In genomic region chrX:65035451-65035779, GRCh38 we compare ENCODE assay signal across 9 cellular contexts. TPM values are rescaled to one million over a fixed set of nuclear protein-coding genes. Genes with fewer than 3 reads are reported as not detected.
DNase-seq lines count a peak whose midpoint lies in the region; ATAC-seq and TF ChIP-seq lines count a peak whose summit lies in the region.
"Had no signal": no experiment of that assay in that cellular context is flagged by ENCODE, and none has a peak within 500 bp of the region (broad histone marks: within the 10 kb centered on the region; RNA-seq: fewer than 3 reads in every experiment).

No MANE protein-coding gene starts in this region.

- H3K36me3 ChIP-seq in ectodermal cell (ENCODE audit: control insufficient read depth, insufficient read depth, low read length), result no peaks in the 10 kb centered on the region
- H3K36me3 ChIP-seq in aorta (ENCODE audit: control insufficient read depth in 1 of 2, insufficient read depth in 2 of 2, low read length in 1 of 2), result no peaks in the 10 kb centered on the region

- H3K4me1 Mint-ChIP-seq in activated CD8-positive, alpha-beta memory T cell treated with anti-CD3 and anti-CD28 coated beads, Interleukin-2, amount 10 ng/mL, durations not matched to agents 7 days and 5 days, result peaks cover 7% of the 10 kb centered on the region
- H3K4me1 Mint-ChIP-seq in mesothelial cell of epicardium, result peaks cover 9% of the 10 kb centered on the region

- peak overlapping the region; percentile 87 for H3K4me3 Mint-ChIP-seq in activated CD8-positive, alpha-beta memory T cell treated with anti-CD3 and anti-CD28 coated beads, Interleukin-2, amount 10 ng/mL, durations not matched to agents 7 days and 5 days
- H3K4me3 Mint-ChIP-seq in mesothelial cell of epicardium, result peak overlapping the region; percentile 89

- H3K4me1 ChIP-seq in ectodermal cell (ENCODE audit: control insufficient read depth, insufficient read depth, low read length) (no peaks in the 10 kb centered on the region), aorta (ENCODE audit: control insufficient read depth in 1 of 2, insufficient read depth in 2 of 2, low read length in 2 of 2) (peaks cover 0 to 2% of the 10 kb centered on the region in 2 donors)

- ATAC-seq in activated CD8-positive, alpha-beta memory T cell treated with anti-CD3 and anti-CD28 coated beads, Interleukin-2, amount 10 ng/mL, durations not matched to agents 7 days and 5 days, result peak; percentile 46
- ATAC-seq in HG02588 (IDR thresholded peaks at IDR 0.05; ENCODE audit: unreplicated experiment), result peak; percentile 23
- ATAC-seq in aorta (ENCODE audit: low FRiP score), result peak; percentile 66

- H3K4me3 ChIP-seq in ectodermal cell (ENCODE audit: insufficient read depth, low read depth, low read length), result peak overlapping the region; percentile 59
- peak overlapping the region; percentile 24 to 55 for H3K4me3 ChIP-seq in aorta (ENCODE audit: low read length in 2 of 2)

- H3K9me3 ChIP-seq in ectodermal cell (ENCODE audit: control insufficient read depth, low read length) (no peaks in the 10 kb centered on the region), aorta (ENCODE audit: control insufficient read depth, low read length) (no peaks in the 10 kb centered on the region)

- peaks cover 4% of the 10 kb centered on the region for H3K36me3 Mint-ChIP-seq in activated CD8-positive, alpha-beta memory T cell treated with anti-CD3 and anti-CD28 coated beads, Interleukin-2, amount 10 ng/mL, durations not matched to agents 7 days and 5 days
- no peaks in the 10 kb centered on the region for H3K36me3 Mint-ChIP-seq in mesothelial cell of epicardium

- H3K9me3 Mint-ChIP-seq in activated CD8-positive, alpha-beta memory T cell treated with anti-CD3 and anti-CD28 coated beads, Interleukin-2, amount 10 ng/mL, durations not matched to agents 7 days and 5 days (ENCODE audit: low read depth), result no peaks in the 10 kb centered on the region
- peaks cover 22% of the 10 kb centered on the region for H3K9me3 Mint-ChIP-seq in mesothelial cell of epicardium

- 0 to 1% methylated on average over 13 of the region's 15 CpGs for WGBS in ectodermal cell, 2 experiments
- 0 to 30% methylated on average over 15 of the region's 15 CpGs for WGBS in aorta, 2 donors

- CTCF ChIA-PET in activated CD8-positive, alpha-beta memory T cell treated with anti-CD3 and anti-CD28 coated beads, Interleukin-2, amount 10 ng/mL, durations not matched to agents 7 days and 5 days (lab: Charles Lee), result interaction anchor here (1.3 to 1.4 kb wide), 2 partner anchors 10 to 264 kb away, joined by 3 to 4 read pairs; no protein-coding TSS in a partner anchor

- no peaks in the 10 kb centered on the region for H3K27me3 Mint-ChIP-seq in activated CD8-positive, alpha-beta memory T cell treated with anti-CD3 and anti-CD28 coated beads, Interleukin-2, amount 10 ng/mL, durations not matched to agents 7 days and 5 days
- no peaks in the 10 kb centered on the region for H3K27me3 Mint-ChIP-seq in mesothelial cell of epicardium (ENCODE audit: low read depth)

- peak overlapping the region; percentile 72 for H3K27ac ChIP-seq in ectodermal cell (ENCODE audit: insufficient read depth, low read depth, low read length, poor library complexity, severe bottlenecking)
- H3K27ac ChIP-seq in aorta (ENCODE audit: low read depth in 1 of 2, low read length in 2 of 2), result peak overlapping the region in 1 of 2 donors; percentile 73

- H3K27me3 ChIP-seq in ectodermal cell (ENCODE audit: control insufficient read depth, insufficient read depth, low read length, poor library complexity, severe bottlenecking) (no peaks in the 10 kb centered on the region), aorta (ENCODE audit: control insufficient read depth in 1 of 2, insufficient read depth in 2 of 2, low read length in 1 of 2) (no peaks in the 10 kb centered on the region)

- TF ChIP-seq CTCF in mesothelial cell of epicardium (IDR thresholded peaks at IDR 0.05; ENCODE audit: unreplicated experiment), result no peak

- intact Hi-C loops in aorta (cut with DNase I), result no loop called here

- H3K27ac Mint-ChIP-seq in activated CD8-positive, alpha-beta memory T cell treated with anti-CD3 and anti-CD28 coated beads, Interleukin-2, amount 10 ng/mL, durations not matched to agents 7 days and 5 days, result peak overlapping the region; percentile 91
- peak overlapping the region; percentile 96 for H3K27ac Mint-ChIP-seq in mesothelial cell of epicardium

- DNase-seq in activated CD8-positive, alpha-beta memory T cell treated with anti-CD3 and anti-CD28 coated beads, Interleukin-2, amount 10 ng/mL, durations not matched to agents 7 days and 5 days, result no peak
- no peak for DNase-seq in activated CD8-positive, alpha-beta memory T cell treated with anti-CD3 and anti-CD28 coated beads, Interleukin-2, amount 50 U/mL, for 4 hours
- DNase-seq in NCI-H526 treated with DMSO at 0.1 percent for 48 hours (lab: John Stamatoyannopoulos, UW) (peak; percentile 42), mesothelial cell of epicardium (ENCODE audit: low spot score in 2 of 2, unreplicated experiment in 2 of 2) (no peak), aorta (peak in 1 of 2 donors; percentile 49), NCI-H146 (lab: John Stamatoyannopoulos, UW) (no peak)

RNA-seq across cellular contexts. Expression of gene ZC3H12B, which starts 0.8 kb away (rescaled TPM):
- 1 to 10 TPM; 1.3 to 1.6 TPM for total RNA-seq in activated CD8-positive, alpha-beta memory T cell treated with anti-CD3 and anti-CD28 coated beads, Interleukin-2, amount 10 ng/mL, durations not matched to agents 7 days and 5 days
- polyA plus RNA-seq in ectodermal cell (2013, experiment 1 of 4), result 5.9 TPM
- 6.1 TPM for polyA plus RNA-seq in ectodermal cell (2013, experiment 2 of 4)
- 3.4 TPM for polyA plus RNA-seq in ectodermal cell (2013, experiment 3 of 4)
- 5.6 TPM for polyA plus RNA-seq in ectodermal cell (2013, experiment 4 of 4)
- total RNA-seq in mesothelial cell of epicardium, result 5.3 to 6.3 TPM (median 5.9 TPM) in 3 replicates
- 1 to 10 TPM; 3.7 to 6.1 TPM for total RNA-seq in aorta
- 1 to 10 TPM; 1.7 to 2.0 TPM for polyA plus RNA-seq in aorta
- total RNA-seq: pulmonary artery endothelial cell had no signal

RNA-seq across cellular contexts. Expression of gene ZC4H2, which starts 59.2 kb away (rescaled TPM):
- total RNA-seq in activated CD8-positive, alpha-beta memory T cell treated with anti-CD3 and anti-CD28 coated beads, Interleukin-2, amount 10 ng/mL, durations not matched to agents 7 days and 5 days, result 10 to 100 TPM; 10.7 to 12.6 TPM
- 36.7 TPM for polyA plus RNA-seq in ectodermal cell (2013, experiment 1 of 4)
- 42.3 TPM for polyA plus RNA-seq in ectodermal cell (2013, experiment 2 of 4)
- polyA plus RNA-seq in ectodermal cell (2013, experiment 3 of 4), result 28.1 TPM
- 33.9 TPM for polyA plus RNA-seq in ectodermal cell (2013, experiment 4 of 4)
- total RNA-seq in mesothelial cell of epicardium (27.8 to 32.5 TPM (median 28.0 TPM) in 3 replicates), aorta (10 to 100 TPM in 1 of 2 donors, 1 to 10 TPM in 1; 9.2 to 10.4 TPM)
- polyA plus RNA-seq in aorta, result 1 to 10 TPM; 5.4 to 7.6 TPM
